Comparison of ENCODE assay signal across 14 cellular contexts in the genomic region with DNA sequence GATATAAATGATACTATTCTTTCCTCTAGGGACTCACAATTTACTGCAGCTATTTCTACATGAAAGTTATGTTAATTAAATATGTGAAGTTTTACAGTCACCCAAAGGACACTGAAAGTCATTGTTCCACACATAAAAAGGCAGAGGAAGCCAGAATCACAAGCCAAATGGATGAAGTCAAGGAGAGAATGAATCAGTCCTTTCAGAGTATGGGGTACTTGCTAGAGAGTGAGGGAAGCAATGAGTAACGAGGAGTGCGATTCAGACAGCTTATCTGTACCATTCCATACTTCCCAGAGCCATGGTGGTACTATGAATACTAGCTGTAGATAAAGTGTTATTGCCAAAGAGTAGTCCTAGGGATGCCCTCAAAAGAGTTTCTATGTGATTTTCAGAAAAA. TPM values are rescaled to one million over a fixed set of nuclear protein-coding genes. Genes with fewer than 3 reads are reported as not detected.
DNase-seq lines count a peak whose midpoint lies in the region; ATAC-seq, FAIRE-seq and TF ChIP-seq lines count a peak whose summit lies in the region.
"Had no signal": no experiment of that assay in that cellular context is flagged by ENCODE, and none has a peak within 500 bp of the region (broad histone marks: within the 10 kb centered on the region; RNA-seq: fewer than 3 reads in every experiment).

No MANE protein-coding gene starts in this region.

- no peaks in the 10 kb centered on the region for H3K79me1 ChIP-seq in neuronal stem cell (ENCODE audit: low read depth, low read length)

- no peak overlapping the region for H4K91ac ChIP-seq in neuronal stem cell (ENCODE audit: low read depth, low read length, poor library complexity)

- ATAC-seq in sciatic nerve = peak; percentile 37
- ATAC-seq in esophagus mucosa = no peak
- ATAC-seq in T-helper 17 cell = no peak
- ATAC-seq in upper lobe of right lung = no peak
- ATAC-seq: naive thymus-derived CD8-positive, alpha-beta T cell had no signal

- no peak overlapping the region for H3K4ac ChIP-seq in neuronal stem cell (ENCODE audit: low read length)

- no peak overlapping the region for H3K27ac Mint-ChIP-seq in T-helper 17 cell
- H3K27ac Mint-ChIP-seq: activated naive CD8-positive, alpha-beta T cell; naive thymus-derived CD8-positive, alpha-beta T cell had no signal

- H3K9ac ChIP-seq in neuronal stem cell (ENCODE audit: low read depth, low read length, poor library complexity) = no peak overlapping the region

- no peak overlapping the region for H2BK12ac ChIP-seq in neuronal stem cell (ENCODE audit: low read length)

- H3K4me1 ChIP-seq in neuronal stem cell (ENCODE audit: control insufficient read depth in 2 of 2, insufficient read depth in 1 of 2, low read depth in 1 of 2, low read length in 2 of 2) (peaks cover 0 to 10% of the 10 kb centered on the region in 2 donors), upper lobe of right lung (peaks cover 22% of the 10 kb centered on the region)

- no peak overlapping the region for H2BK15ac ChIP-seq in neuronal stem cell (ENCODE audit: low read length)

- no peak overlapping the region for H3K23ac ChIP-seq in neuronal stem cell (ENCODE audit: low read depth, low read length, poor library complexity)

- no peak overlapping the region for H3K18ac ChIP-seq in neuronal stem cell (ENCODE audit: low read length)

- H3K4me1 Mint-ChIP-seq in T-helper 17 cell = peaks cover 3% of the 10 kb centered on the region

- H3K27ac ChIP-seq in neuronal stem cell (replicated peaks; ENCODE audit: low read length) = no peak overlapping the region
- H3K27ac ChIP-seq in upper lobe of right lung = no peak overlapping the region
- H3K27ac ChIP-seq: C4-2B had no signal

- FAIRE-seq in GM12892 (lab: Jason Lieb, UNC) = peak; percentile 56

- no peak overlapping the region for H3K4me3 Mint-ChIP-seq in T-helper 17 cell
- H3K4me3 Mint-ChIP-seq: activated naive CD8-positive, alpha-beta T cell; naive thymus-derived CD8-positive, alpha-beta T cell had no signal

- no peak for TF ChIP-seq CTCF in fibroblast of villous mesenchyme (IDR thresholded peaks at IDR 0.05; ENCODE audit: insufficient read depth, low read depth, low read length)
- no peak for TF ChIP-seq CTCF in upper lobe of right lung (IDR thresholded peaks at IDR 0.05)

- H3K27me3 ChIP-seq in neuronal stem cell (ENCODE audit: control insufficient read depth in 3 of 3, insufficient read depth in 3 of 3, low read depth in 1 of 3, low read length in 3 of 3) = no peaks in the 10 kb centered on the region
- no peaks in the 10 kb centered on the region for H3K27me3 ChIP-seq in upper lobe of right lung

- no peak overlapping the region for H2BK120ac ChIP-seq in neuronal stem cell (ENCODE audit: low read depth, low read length)

- no peak for DNase-seq in GM12892 (ENCODE audit: insufficient read length)
- peak; percentile 97 for DNase-seq in amniotic epithelial cell (ENCODE audit: low read depth)
- DNase-seq in fibroblast of villous mesenchyme (ENCODE audit: low read depth) = peak; percentile 82
- DNase-seq in sciatic nerve (ENCODE audit: low spot score) = no peak
- DNase-seq in T-helper 17 cell = no peak
- DNase-seq in neuronal stem cell (ENCODE audit: low spot score) = no peak
- DNase-seq in upper lobe of right lung = no peak
- DNase-seq: naive thymus-derived CD8-positive, alpha-beta T cell; NCI-H2081 treated with DMSO at 0.1 percent for 48 hours; T1000 had no signal

- H3K27me3 Mint-ChIP-seq in T-helper 17 cell = peaks cover 37% of the 10 kb centered on the region

- H2BK5ac ChIP-seq in neuronal stem cell (ENCODE audit: low read length) = no peak overlapping the region

- H3K36me3 ChIP-seq in neuronal stem cell (replicated peaks in 1 of 2; ENCODE audit: control insufficient read depth in 2 of 2, insufficient read depth in 2 of 2, low read length in 2 of 2) = no peaks in the 10 kb centered on the region
- peaks cover 4% of the 10 kb centered on the region for H3K36me3 ChIP-seq in upper lobe of right lung

- no peak overlapping the region for H2AK5ac ChIP-seq in neuronal stem cell (ENCODE audit: low read depth, low read length)

- H4K8ac ChIP-seq in neuronal stem cell (ENCODE audit: low read depth, low read length) = no peak overlapping the region

- H3K9me3 ChIP-seq in T-helper 17 cell (ENCODE audit: control insufficient read depth, low read length, poor library complexity, severe bottlenecking) (no peaks in the 10 kb centered on the region), neuronal stem cell (replicated peaks in 1 of 2; ENCODE audit: control insufficient read depth in 2 of 2, insufficient read depth in 1 of 2, low read depth in 1 of 2, low read length in 2 of 2) (no peaks in the 10 kb centered on the region), upper lobe of right lung (no peaks in the 10 kb centered on the region)

- H3K4me3 ChIP-seq in fibroblast of villous mesenchyme (ENCODE audit: low read depth, low read length) = no peak overlapping the region
- H3K4me3 ChIP-seq in neuronal stem cell (ENCODE audit: low read length in 2 of 2) = no peak overlapping the region
- no peak overlapping the region for H3K4me3 ChIP-seq in upper lobe of right lung

- no peak overlapping the region for H2AFZ ChIP-seq in neuronal stem cell (ENCODE audit: low read length)

- no peaks in the 10 kb centered on the region for H3K36me3 Mint-ChIP-seq in T-helper 17 cell (ENCODE audit: low read depth)
- H3K36me3 Mint-ChIP-seq: activated naive CD8-positive, alpha-beta T cell; naive thymus-derived CD8-positive, alpha-beta T cell had no signal

- intact Hi-C loops in sciatic nerve (cut with DNase I) (no loop called here), upper lobe of right lung (cut with DNase I) (no loop called here)

- no peak for TF ChIP-seq POLR2A in GM12892 (IDR thresholded peaks at IDR 0.05; ENCODE audit: low read depth, low read length)

- WGBS in neuronal stem cell (ENCODE audit: extremely low coverage in 2 of 2, insufficient read length in 2 of 2, insufficient replicate concordance in 1 of 2), 2 donors = no CpG with 5 or more reads among the region's 2 CpGs

- no peak overlapping the region for H3K14ac ChIP-seq in neuronal stem cell (ENCODE audit: low read length)

- no peak overlapping the region for H3K4me2 ChIP-seq in neuronal stem cell (ENCODE audit: insufficient read depth, low read length, poor library complexity, severe bottlenecking)

RNA-seq across cellular contexts. Expression of gene ST3GAL6, which starts 16.8 kb away (rescaled TPM):
- 39.3 TPM for polyA plus RNA-seq in GM12892 (2012; ENCODE audit: missing spikeins)
- total RNA-seq in fibroblast of villous mesenchyme = 3.9 and 5.2 TPM in 2 replicates
- total RNA-seq in sciatic nerve = 25.1 TPM
- 1.1 TPM for total RNA-seq in esophagus mucosa
- total RNA-seq in T-helper 17 cell = 1 to 10 TPM in 1 of 2 donors, under 1 TPM in 1; 0.99 to 3.6 TPM
- polyA plus RNA-seq in neuronal stem cell (2013, experiment 1 of 2) = 6.9 TPM
- polyA plus RNA-seq in neuronal stem cell (2013, experiment 2 of 2) = 7.8 TPM
- total RNA-seq in upper lobe of right lung = 29.4 TPM
- total RNA-seq: activated CD8-positive, alpha-beta memory T cell treated with anti-CD3 and anti-CD28 coated beads for 36 hours; naive thymus-derived CD8-positive, alpha-beta T cell had no signal
- polyA plus RNA-seq: naive thymus-derived CD8-positive, alpha-beta T cell had no signal

Comparison
In these comparisons a context has a peak if more than half of its experiments do, and no peak if none do; other contexts are left out.
1. DNase-seq: peak in amniotic epithelial cell (single experiment) and fibroblast of villous mesenchyme (single experiment); none in GM12892 (single experiment), sciatic nerve (single experiment), T-helper 17 cell (0 of 3), neuronal stem cell (single experiment) and upper lobe of right lung (single experiment).